8 cellular contexts compared by ENCODE assay signal in the genomic region with DNA sequence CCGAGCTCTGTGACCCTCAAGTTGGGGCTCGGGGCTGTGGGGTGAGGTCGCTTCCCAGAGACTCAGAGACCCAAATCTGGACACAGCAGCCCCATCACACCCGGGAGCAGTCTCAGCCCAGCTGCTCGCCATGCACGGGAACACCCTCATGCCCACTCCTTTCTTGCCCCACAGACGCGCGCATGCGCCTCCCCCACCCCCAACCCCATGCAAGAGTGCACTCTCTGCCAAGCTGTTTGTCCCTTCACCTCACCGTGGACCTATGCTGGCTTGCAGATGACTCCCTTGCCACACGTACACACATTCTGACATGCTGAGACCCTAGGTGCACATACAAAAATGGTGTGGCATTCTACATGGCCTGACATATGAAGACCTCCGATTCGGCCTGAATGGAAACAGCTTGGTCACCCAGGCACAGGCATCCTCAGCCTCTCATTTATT. TPM values are rescaled to one million over a fixed set of nuclear protein-coding genes. Genes with fewer than 3 reads are reported as not detected.
DNase-seq lines count a peak whose midpoint lies in the region; ATAC-seq and TF ChIP-seq lines count a peak whose summit lies in the region.

No MANE protein-coding gene starts in this region.

- peaks cover 6 to 18% of the 10 kb centered on the region in 2 donors for H3K4me1 ChIP-seq in adrenal gland (replicated peaks in 1 of 2)
- peaks cover 14 to 43% of the 10 kb centered on the region in 2 donors for H3K4me1 ChIP-seq in left lung

- peak; percentile 56 for DNase-seq in activated naive CD4-positive, alpha-beta T cell treated with anti-CD3 and anti-CD28 coated beads for 36 hours
- DNase-seq in activated naive CD4-positive, alpha-beta T cell treated with Interleukin-2 at 50 U/mL for 16 hours = no peak
- DNase-seq in adrenal gland = no peak
- peak in 1 of 2 donors; percentile 78 for DNase-seq in left lung
- DNase-seq in type B pancreatic cell (ENCODE audit: extremely low spot score, unreplicated experiment) = no peak
- no peak for DNase-seq in pons (ENCODE audit: low spot score)

- no peaks in the 10 kb centered on the region for H3K27me3 ChIP-seq in adrenal gland
- peaks cover 0 to 21% of the 10 kb centered on the region in 2 donors for H3K27me3 ChIP-seq in left lung

- ATAC-seq in left lung (no peak), HG03354 (IDR thresholded peaks at IDR 0.05; ENCODE audit: poor library complexity, severe bottlenecking, unreplicated experiment) (no peak), GM18517 (IDR thresholded peaks at IDR 0.05; ENCODE audit: unreplicated experiment) (no peak)

- no peaks in the 10 kb centered on the region for H3K27me3 Mint-ChIP-seq in activated naive CD4-positive, alpha-beta T cell treated with anti-CD3 and anti-CD28 coated beads for 36 hours (ENCODE audit: low read depth)
- H3K27me3 Mint-ChIP-seq in type B pancreatic cell = peaks cover 3% of the 10 kb centered on the region

- peaks cover 10% of the 10 kb centered on the region for H3K9me3 Mint-ChIP-seq in activated naive CD4-positive, alpha-beta T cell treated with anti-CD3 and anti-CD28 coated beads for 36 hours
- peaks cover 6% of the 10 kb centered on the region for H3K9me3 Mint-ChIP-seq in type B pancreatic cell

- H3K9me3 ChIP-seq in adrenal gland (replicated peaks in 1 of 3) (no peaks in the 10 kb centered on the region), left lung (no peaks in the 10 kb centered on the region)

- TF ChIP-seq CTCF in adrenal gland (IDR thresholded peaks at IDR 0.05) (no peak), left lung (IDR thresholded peaks at IDR 0.05) (no peak), type B pancreatic cell (conservative IDR thresholded peaks at IDR 0.05) (no peak)

- 27 to 41% (median 38%) methylated on average over 13 to 14 of the region's 14 CpGs for WGBS in adrenal gland, 4 donors

- CTCF ChIA-PET in activated naive CD4-positive, alpha-beta T cell treated with anti-CD3 and anti-CD28 coated beads for 36 hours (lab: Charles Lee) = interaction anchor here (0.6 to 1.8 kb wide), 5 partner anchors 12 to 113 kb away, joined by 3 to 4 read pairs (median 3); a partner anchor contains a TSS

- peak overlapping the region; percentile 53 for H3K4me3 Mint-ChIP-seq in activated naive CD4-positive, alpha-beta T cell treated with anti-CD3 and anti-CD28 coated beads for 36 hours
- H3K4me3 Mint-ChIP-seq in type B pancreatic cell = peak overlapping the region; percentile 78

- H3K36me3 ChIP-seq in adrenal gland (replicated peaks in 1 of 2) = no peaks in the 10 kb centered on the region
- H3K36me3 ChIP-seq in left lung = no peaks in the 10 kb centered on the region

- intact Hi-C loops in activated naive CD4-positive, alpha-beta T cell treated with anti-CD3 and anti-CD28 coated beads for 36 hours (cut with micrococcal nuclease) = no loop called here
- intact Hi-C loops in adrenal gland (cut with DNase I) = no loop called here
- intact Hi-C loops in left lung (cut with DNase I) = loop anchor here in 1 of 2 donors (10.0 kb wide), 1 partner anchor 67 kb away; no protein-coding TSS in a partner anchor

- H3K4me3 ChIP-seq in adrenal gland (peak overlapping the region in 1 of 4 donors; percentile 37), left lung (peak overlapping the region in 1 of 2 donors; percentile 62)

- no peaks in the 10 kb centered on the region for H3K36me3 Mint-ChIP-seq in activated naive CD4-positive, alpha-beta T cell treated with anti-CD3 and anti-CD28 coated beads for 36 hours (ENCODE audit: low read depth)
- no peaks in the 10 kb centered on the region for H3K36me3 Mint-ChIP-seq in type B pancreatic cell

- H3K27ac ChIP-seq in adrenal gland (peak overlapping the region in 4 of 5 donors; percentile 39 to 91 (median 65)), left lung (peak overlapping the region; percentile 41 to 82)

- peak overlapping the region; percentile 93 for H3K27ac Mint-ChIP-seq in activated naive CD4-positive, alpha-beta T cell treated with anti-CD3 and anti-CD28 coated beads for 36 hours
- peak overlapping the region; percentile 62 for H3K27ac Mint-ChIP-seq in type B pancreatic cell

- H3K4me1 Mint-ChIP-seq in activated naive CD4-positive, alpha-beta T cell treated with anti-CD3 and anti-CD28 coated beads for 36 hours (ENCODE audit: low read depth) = peaks cover 65% of the 10 kb centered on the region
- H3K4me1 Mint-ChIP-seq in type B pancreatic cell (ENCODE audit: unreplicated experiment) = peaks cover 29% of the 10 kb centered on the region

- no peak for TF ChIP-seq POLR2A in adrenal gland (IDR thresholded peaks at IDR 0.05)

RNA-seq across cellular contexts. Expression of a gene that starts 0.5 kb away (rescaled TPM):
- total RNA-seq in activated naive CD4-positive, alpha-beta T cell treated with anti-CD3 and anti-CD28 coated beads for 36 hours = under 1 TPM; 0.15 to 0.26 TPM
- total RNA-seq in adrenal gland = 10 to 100 TPM in 7 of 8 donors, 1 to 10 TPM in 1; 9.0 to 21.7 (median 15.8) TPM
- polyA plus RNA-seq in adrenal gland = 10 to 100 TPM in 2 of 3 donors, 1 to 10 TPM in 1; 4.2 to 28.0 (median 19.2) TPM
- 10 to 100 TPM; 69.8 to 74.3 TPM for total RNA-seq in left lung
- total RNA-seq in type B pancreatic cell (ENCODE audit: low replicate concordance) = 0.76 and 31.9 TPM in 2 replicates

RNA-seq across cellular contexts. Expression of a gene that starts 18.9 kb away (rescaled TPM):
- total RNA-seq in activated naive CD4-positive, alpha-beta T cell treated with anti-CD3 and anti-CD28 coated beads for 36 hours = 1 to 10 TPM; 2.0 to 2.6 TPM
- 10 to 100 TPM in 2 of 8 donors, 1 to 10 TPM in 6; 4.6 to 13.1 (median 7.1) TPM for total RNA-seq in adrenal gland
- polyA plus RNA-seq in adrenal gland = 10 to 100 TPM in 2 of 3 donors, 1 to 10 TPM in 1; 1.6 to 15.2 (median 10.9) TPM
- total RNA-seq in left lung = 10 to 100 TPM in 1 of 2 donors, 1 to 10 TPM in 1; 7.1 to 10.2 TPM
- total RNA-seq in type B pancreatic cell (ENCODE audit: low replicate concordance) = 2.8 and 9.5 TPM in 2 replicates

RNA-seq across cellular contexts. Expression of a gene that starts 25.6 kb away (rescaled TPM):
- total RNA-seq in activated naive CD4-positive, alpha-beta T cell treated with anti-CD3 and anti-CD28 coated beads for 36 hours = not detected
- total RNA-seq in adrenal gland (1 to 10 TPM in 3 of 8 donors, under 1 TPM in 2, not detected in 3; 0.07 to 2.3 (median 1.3) TPM), left lung (under 1 TPM in 1 of 2 donors, not detected in 1; 0.21 TPM), type B pancreatic cell (ENCODE audit: low replicate concordance) (2.1 and 2.6 TPM in 2 replicates)
- polyA plus RNA-seq in adrenal gland = 1 to 10 TPM in 2 of 3 donors, under 1 TPM in 1; 0.42 to 6.8 (median 1.9) TPM

RNA-seq across cellular contexts. Expression of a gene that starts 27.6 kb away (rescaled TPM):
- total RNA-seq in activated naive CD4-positive, alpha-beta T cell treated with anti-CD3 and anti-CD28 coated beads for 36 hours = 10 to 100 TPM; 24.0 to 25.3 TPM
- total RNA-seq in adrenal gland = 10 to 100 TPM; 22.4 to 52.4 (median 40.2) TPM
- polyA plus RNA-seq in adrenal gland = 10 to 100 TPM; 41.1 to 55.3 (median 53.8) TPM
- 10 to 100 TPM; 28.7 to 34.3 TPM for total RNA-seq in left lung
- 35.1 and 42.4 TPM in 2 replicates for total RNA-seq in type B pancreatic cell (ENCODE audit: low replicate concordance)

RNA-seq across cellular contexts. Expression of a gene that starts 28.4 kb away (rescaled TPM):
- 10 to 100 TPM; 45.9 to 49.7 TPM for total RNA-seq in activated naive CD4-positive, alpha-beta T cell treated with anti-CD3 and anti-CD28 coated beads for 36 hours
- total RNA-seq in adrenal gland = 100 to 1,000 TPM in 4 of 8 donors, 10 to 100 TPM in 4; 69.7 to 154 (median 97.1) TPM
- polyA plus RNA-seq in adrenal gland = 100 to 1,000 TPM in 2 of 3 donors, 10 to 100 TPM in 1; 97.9 to 129 (median 104) TPM
- 100 to 1,000 TPM in 1 of 2 donors, 10 to 100 TPM in 1; 97.1 to 118 TPM for total RNA-seq in left lung
- total RNA-seq in type B pancreatic cell (ENCODE audit: low replicate concordance) = 87.0 and 133 TPM in 2 replicates
